Comparison of ENCODE assay signal across 8 cellular contexts in genomic region chr1:156490401-156491032, GRCh38. TPM values are rescaled to one million over a fixed set of nuclear protein-coding genes. Genes with fewer than 3 reads are reported as not detected.
DNase-seq lines count a peak whose midpoint lies in the region; ATAC-seq and TF ChIP-seq lines count a peak whose summit lies in the region.

No MANE protein-coding gene starts in this region.

- H3K36me3 ChIP-seq in effector memory CD4-positive, alpha-beta T cell (ENCODE audit: control insufficient read depth, insufficient read depth, low read length), result peaks cover 4% of the 10 kb centered on the region

- no peaks in the 10 kb centered on the region for H3K9me3 ChIP-seq in CD4-positive, alpha-beta T cell (ENCODE audit: control insufficient read depth, low read length)
- no peaks in the 10 kb centered on the region for H3K9me3 ChIP-seq in effector memory CD4-positive, alpha-beta T cell (ENCODE audit: control insufficient read depth, low read length)

- DNase-seq in CD4-positive, alpha-beta T cell, result no peak
- peak; percentile 18 for DNase-seq in NCI-H2227 treated with DMSO at 0.1 percent for 48 hours (lab: John Stamatoyannopoulos, UW)
- no peak for DNase-seq in effector memory CD4-positive, alpha-beta T cell
- DNase-seq in GM19238 (ENCODE audit: insufficient read length, low spot score), result no peak
- DNase-seq in NCI-H1436 treated with DMSO at 0.1 percent for 48 hours (lab: John Stamatoyannopoulos, UW), result no peak
- no peak for DNase-seq in NCI-H774 (lab: John Stamatoyannopoulos, UW)

- H3K4me3 ChIP-seq in effector memory CD4-positive, alpha-beta T cell (ENCODE audit: insufficient read depth, low read depth, low read length, poor library complexity, severe bottlenecking), result no peak overlapping the region

- TF ChIP-seq CTCF in CD4-positive, alpha-beta T cell (IDR thresholded peaks at IDR 0.05), result no peak
- TF ChIP-seq CTCF in nephron (IDR thresholded peaks at IDR 0.05; ENCODE audit: unreplicated experiment in 3 of 3), result peak in 2 of 3 experiments; percentile 17 to 19

- no peaks in the 10 kb centered on the region for H3K9me3 Mint-ChIP-seq in CD4-positive, alpha-beta T cell
- H3K9me3 Mint-ChIP-seq in nephron, result no peaks in the 10 kb centered on the region

- no peak for ATAC-seq in CD4-positive, alpha-beta T cell (ENCODE audit: poor library complexity)
- ATAC-seq in GM18502 (IDR thresholded peaks at IDR 0.05; ENCODE audit: poor library complexity, unreplicated experiment), result no peak

- CTCF ChIA-PET in CD4-positive, alpha-beta T cell (lab: Charles Lee), result interaction anchor here (3.8 to 4.3 kb wide), 2 partner anchors 10 to 11 kb away, joined by 17 to 23 read pairs; partner anchors contain the start of gene MEF2D

- peak overlapping the region; percentile 68 for H3K27ac ChIP-seq in CD4-positive, alpha-beta T cell (ENCODE audit: low read depth, low read length)
- peak overlapping the region; percentile 58 for H3K27ac ChIP-seq in effector memory CD4-positive, alpha-beta T cell (ENCODE audit: insufficient read depth, low read length, poor library complexity, severe bottlenecking)

- H3K36me3 Mint-ChIP-seq in CD4-positive, alpha-beta T cell (ENCODE audit: low read depth), result peaks cover 43% of the 10 kb centered on the region
- H3K36me3 Mint-ChIP-seq in nephron (ENCODE audit: low read depth), result peaks cover 8% of the 10 kb centered on the region

- H3K27me3 ChIP-seq in CD4-positive, alpha-beta T cell (ENCODE audit: control insufficient read depth, insufficient read depth, low read length), result no peaks in the 10 kb centered on the region
- H3K27me3 ChIP-seq in effector memory CD4-positive, alpha-beta T cell (replicated peaks; ENCODE audit: control insufficient read depth, insufficient read depth, low read length, poor library complexity, severe bottlenecking), result no peaks in the 10 kb centered on the region

- intact Hi-C loops in CD4-positive, alpha-beta T cell (cut with DNase I, micrococcal nuclease), result no loop called here

- no peaks in the 10 kb centered on the region for H3K27me3 Mint-ChIP-seq in CD4-positive, alpha-beta T cell
- no peaks in the 10 kb centered on the region for H3K27me3 Mint-ChIP-seq in nephron (ENCODE audit: low read depth)

- H3K4me3 Mint-ChIP-seq in CD4-positive, alpha-beta T cell, result peak overlapping the region; percentile 82
- peak overlapping the region; percentile 57 to 73 (median 71) for H3K4me3 Mint-ChIP-seq in nephron

- H3K4me1 Mint-ChIP-seq in CD4-positive, alpha-beta T cell (ENCODE audit: low read depth), result peaks cover 97% of the 10 kb centered on the region
- H3K4me1 Mint-ChIP-seq in nephron, result peaks cover 90% of the 10 kb centered on the region

- peak overlapping the region; percentile 90 for H3K27ac Mint-ChIP-seq in CD4-positive, alpha-beta T cell
- H3K27ac Mint-ChIP-seq in nephron, result peak overlapping the region; percentile 43 to 80 (median 79)

- POLR2A ChIA-PET in CD4-positive, alpha-beta T cell (lab: Charles Lee), result interaction anchor here (1.3 to 5.8 kb wide), 7 partner anchors 8 to 96 kb away, joined by 3 to 75 read pairs (median 7); partner anchors contain the start of gene MEF2D

- peaks cover 83% of the 10 kb centered on the region for H3K4me1 ChIP-seq in effector memory CD4-positive, alpha-beta T cell (ENCODE audit: control insufficient read depth, insufficient read depth, low read length, poor library complexity, severe bottlenecking)

RNA-seq across cellular contexts. Expression of gene MEF2D, which starts 10.1 kb away (rescaled TPM):
- 100 to 1,000 TPM; 155 to 162 TPM for total RNA-seq in CD4-positive, alpha-beta T cell
